25 cellular contexts compared by ENCODE assay signal in the genomic region with DNA sequence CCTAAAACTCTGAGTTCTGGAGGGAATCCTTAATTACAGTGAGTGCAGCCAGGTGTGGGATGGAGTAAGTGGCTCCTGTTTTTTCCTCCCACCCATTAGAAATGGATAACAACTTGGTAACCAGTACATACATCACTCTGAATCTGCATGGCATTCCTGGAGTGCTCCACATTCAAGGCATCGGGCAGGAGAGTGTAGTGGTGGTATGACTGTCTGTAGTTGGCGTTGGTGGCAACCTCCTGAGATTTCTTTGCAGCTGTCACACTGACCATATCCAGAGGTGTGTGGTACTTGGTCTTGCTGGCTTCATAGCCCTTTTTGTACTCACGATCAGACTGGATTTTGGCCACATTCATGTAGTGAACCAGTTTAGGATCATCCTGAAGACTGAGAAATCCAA.
"Had no signal": no experiment of that assay in that cellular context is flagged by ENCODE, and none has a peak within 500 bp of the region (broad histone marks: within the 10 kb centered on the region; RNA-seq: fewer than 3 reads in every experiment).

No MANE protein-coding gene starts in this region.

- H3K4me3 ChIP-seq: ascending aorta, SJSA1 had no signal

- H3K36me3 ChIP-seq: SJSA1 had no signal

- H3K27me3 ChIP-seq: ascending aorta, SJSA1 had no signal

- H3K9me3 ChIP-seq: ascending aorta, SJSA1 had no signal

- ATAC-seq: activated CD8-positive, alpha-beta T cell treated with anti-CD3 and anti-CD28 coated beads for 36 hours; Panc1 had no signal

- DNase-seq: activated CD4-positive, alpha-beta T cell treated with anti-CD3 and anti-CD28 coated beads for 1 hour; activated CD4-positive, alpha-beta T cell treated with anti-CD3 and anti-CD28 coated beads for 48 hours; activated CD4-positive, CD25-positive, alpha-beta regulatory T cell; activated CD8-positive, alpha-beta T cell treated with anti-CD3 and anti-CD28 coated beads for 36 hours; activated gamma-delta T cell; activated naive CD4-positive, alpha-beta T cell treated with Interleukin-2 at 50 U/mL for 16 hours; activated naive CD8-positive, alpha-beta T cell treated with anti-CD3 and anti-CD28 coated beads, Interleukin-2, amount 10 ng/mL, durations not matched to agents 7 days and 5 days; activated T-cell treated with anti-CD3 and anti-CD28 coated beads, Interleukin-2, amount 50 U/mL, for 1 hour; amygdala; NCI-H1105; NCI-H1417 treated with DMSO at 0.1 percent for 48 hours; NCI-H187 treated with DMSO at 0.1 percent for 48 hours; NCI-H2081; NCI-H226; NCI-H446 treated with DMSO at 0.1 percent for 48 hours; NCI-H524 treated with DMSO at 0.1 percent for 48 hours; SHP77; SW 1271; T-helper 1 cell; T-helper 2 cell; T-helper 9 cell had no signal

- H3K4me1 ChIP-seq: ascending aorta, SJSA1 had no signal

- H3K27ac ChIP-seq: ascending aorta, SJSA1, VCaP had no signal
